1 cellular context compared by ENCODE assay signal in the genomic region with DNA sequence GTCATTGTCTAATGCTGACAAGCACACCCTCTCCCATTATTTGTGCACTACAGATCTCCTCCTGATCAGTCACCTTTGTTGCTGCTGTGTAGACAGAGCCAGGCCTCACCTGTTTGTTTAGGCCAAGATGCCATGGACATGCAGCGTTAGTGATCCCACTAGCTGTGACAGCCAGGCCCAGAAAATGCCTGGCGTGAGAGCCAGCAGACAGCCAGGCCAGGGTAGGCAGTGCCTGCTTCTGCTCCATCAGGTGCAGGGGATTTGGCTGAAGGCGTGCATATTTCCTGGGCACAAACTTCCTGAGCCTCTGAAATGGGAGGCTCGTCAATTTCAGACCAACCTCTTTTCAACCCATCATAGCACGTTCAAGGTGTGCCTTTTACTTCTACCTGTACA.
TF ChIP-seq lines count a peak whose summit lies in the region.

No MANE protein-coding gene starts in this region.

TF ChIP-seq in GM12878, 131 proteins besides CTCF, POLR2A, EP300 and RAD21:
- TF ChIP-seq STAT1 (conservative IDR thresholded peaks at IDR 0.05) (no peak), MYC (IDR thresholded peaks at IDR 0.05; ENCODE audit: insufficient read depth, insufficient read length, insufficient replicate concordance, low read length, severe bottlenecking) (no peak), CEBPB (IDR thresholded peaks at IDR 0.05; ENCODE audit: borderline replicate concordance in 1 of 2, low read depth in 2 of 2, low read length in 2 of 2) (no peak), ZNF274 (IDR thresholded peaks at IDR 0.05; ENCODE audit: insufficient read depth, insufficient read length) (no peak)
